11 cellular contexts compared by ENCODE assay signal in the genomic region with DNA sequence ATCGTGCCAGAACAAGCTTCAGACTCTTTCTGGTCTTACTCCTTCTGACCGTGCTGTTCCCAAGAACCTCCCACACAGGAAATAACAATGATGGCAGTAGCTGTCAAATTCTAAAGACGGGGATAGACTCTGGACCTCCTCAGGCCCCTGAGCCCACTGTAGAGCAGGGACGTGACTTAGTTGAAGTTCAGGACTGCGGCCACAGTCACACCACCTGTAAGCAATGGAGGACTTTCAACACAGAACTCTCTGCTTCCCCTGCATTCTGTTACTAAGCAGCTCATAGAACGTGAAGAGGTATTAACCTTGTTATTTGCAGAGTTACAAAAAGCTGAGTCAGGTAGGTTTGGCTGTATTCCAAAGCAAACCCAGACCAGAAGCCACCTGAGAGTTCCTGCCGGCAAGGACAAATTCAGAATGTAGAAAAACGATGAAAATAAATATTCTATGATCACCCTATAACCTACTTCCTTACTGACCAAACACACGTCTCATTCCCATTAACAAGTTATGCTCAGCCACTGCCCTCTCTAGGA. TPM values are rescaled to one million over a fixed set of nuclear protein-coding genes. Genes with fewer than 3 reads are reported as not detected.
DNase-seq lines count a peak whose midpoint lies in the region; ATAC-seq, FAIRE-seq and TF ChIP-seq lines count a peak whose summit lies in the region.
"Had no signal": no experiment of that assay in that cellular context is flagged by ENCODE, and none has a peak within 500 bp of the region (broad histone marks: within the 10 kb centered on the region; RNA-seq: fewer than 3 reads in every experiment).

No MANE protein-coding gene starts in this region.

- ATAC-seq in mucosa of descending colon (peak; percentile 49), GM18907 (IDR thresholded peaks at IDR 0.05; ENCODE audit: unreplicated experiment) (no peak)

- H3K9me3 ChIP-seq in mucosa of descending colon = no peaks in the 10 kb centered on the region
- H3K9me3 ChIP-seq: BE2C had no signal

- H3K4me1 ChIP-seq in mucosa of descending colon (ENCODE audit: low read depth) = peaks cover 11% of the 10 kb centered on the region
- H3K4me1 ChIP-seq: BE2C had no signal

- intact Hi-C loops in mucosa of descending colon (cut with DNase I, micrococcal nuclease) = no loop called here

- peak; percentile 30 for DNase-seq in COR-L47 (lab: John Stamatoyannopoulos, UW)
- DNase-seq in NCI-H2081 treated with DMSO at 0.1 percent for 48 hours (lab: John Stamatoyannopoulos, UW) = peak; percentile 46
- DNase-seq in bronchial epithelial cell (ENCODE audit: low read depth) = peak; percentile 95
- no peak for DNase-seq in mucosa of descending colon
- no peak for DNase-seq in NAMALWA (ENCODE audit: low spot score)
- no peak for DNase-seq in hepatic stellate cell (ENCODE audit: low spot score)
- no peak for DNase-seq in activated effector memory CD4-positive, alpha-beta T cell treated with anti-CD3 and anti-CD28 coated beads, Interleukin-2, amount 50 U/mL, for 16 hours
- DNase-seq: activated naive CD8-positive, alpha-beta T cell treated with anti-CD3 and anti-CD28 coated beads for 36 hours; BE2C; effector CD8-positive, alpha-beta T cell had no signal

- no peaks in the 10 kb centered on the region for H3K27me3 ChIP-seq in bronchial epithelial cell (ENCODE audit: control insufficient read depth, insufficient read depth, low read length)
- H3K27me3 ChIP-seq: BE2C had no signal

- H3K36me3 ChIP-seq in bronchial epithelial cell (ENCODE audit: control insufficient read depth, insufficient read depth, low read length) (peaks cover 2% of the 10 kb centered on the region), mucosa of descending colon (ENCODE audit: low read depth) (no peaks in the 10 kb centered on the region)
- H3K36me3 ChIP-seq: BE2C had no signal

- H3K4me3 ChIP-seq in bronchial epithelial cell (ENCODE audit: low read depth, low read length) = no peak overlapping the region
- H3K4me3 ChIP-seq in mucosa of descending colon = no peak overlapping the region

- TF ChIP-seq CTCF in bronchial epithelial cell (IDR thresholded peaks at IDR 0.05; ENCODE audit: insufficient read depth, low read length, severe bottlenecking) (no peak), mucosa of descending colon (IDR thresholded peaks at IDR 0.05) (no peak)

- FAIRE-seq in bronchial epithelial cell (lab: Jason Lieb, UNC) = peak; percentile 82

RNA-seq across cellular contexts. Expression of gene TMEM45B, which starts 12.7 kb away (rescaled TPM):
- total RNA-seq in bronchial epithelial cell (162 and 317 TPM in 2 replicates), mucosa of descending colon (100 to 1,000 TPM; 165 to 442 (median 278) TPM)

Comparison
In these comparisons a context has a peak if more than half of its experiments do, and no peak if none do; other contexts are left out.
1. DNase-seq: peak in COR-L47 (single experiment), NCI-H2081 treated with DMSO at 0.1 percent for 48 hours (single experiment) and bronchial epithelial cell (single experiment); none in mucosa of descending colon (0 of 3), NAMALWA (single experiment), hepatic stellate cell (single experiment) and activated effector memory CD4-positive, alpha-beta T cell treated with anti-CD3 and anti-CD28 coated beads, Interleukin-2, amount 50 U/mL, for 16 hours (single experiment).